Comparison of ENCODE assay signal across 9 cellular contexts in the genomic region with DNA sequence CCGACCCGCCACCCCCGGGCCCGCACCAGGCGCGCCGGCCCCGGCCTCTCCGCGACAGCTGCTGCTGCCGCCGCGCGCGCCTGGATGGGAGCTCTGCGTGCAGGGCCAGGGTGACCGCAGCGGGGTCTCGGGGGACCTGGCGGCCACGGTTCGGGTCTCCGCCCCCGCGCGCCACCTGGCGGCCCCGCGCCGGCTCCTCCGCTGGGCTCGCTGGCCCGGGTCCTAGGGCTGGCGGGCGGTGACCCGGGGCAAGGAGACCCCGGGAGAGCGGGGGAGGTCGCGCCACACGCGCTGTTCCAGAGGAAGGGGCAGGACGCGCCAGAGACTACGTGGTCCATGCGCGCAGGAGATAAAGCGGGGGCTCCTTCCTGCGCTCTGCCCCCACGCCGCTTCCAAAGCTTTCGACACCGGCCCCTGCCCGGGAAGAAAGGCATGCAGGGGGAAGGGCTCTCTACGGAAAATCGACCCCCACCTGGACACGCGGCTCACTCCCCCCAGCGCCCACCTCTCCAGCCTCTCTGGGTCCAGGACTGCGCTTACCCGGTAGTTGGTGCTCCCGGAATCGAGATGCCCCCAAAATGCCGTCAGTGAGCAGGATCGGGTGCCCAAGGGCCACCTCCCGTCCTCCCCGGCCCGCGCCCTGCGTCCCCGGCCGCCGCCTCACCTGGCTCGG. TPM values are rescaled to one million over a fixed set of nuclear protein-coding genes. Genes with fewer than 3 reads are reported as not detected.
DNase-seq lines count a peak whose midpoint lies in the region; ATAC-seq and TF ChIP-seq lines count a peak whose summit lies in the region.
"Had no signal": no experiment of that assay in that cellular context is flagged by ENCODE, and none has a peak within 500 bp of the region (broad histone marks: within the 10 kb centered on the region; RNA-seq: fewer than 3 reads in every experiment).

No MANE protein-coding gene starts in this region.

- H3K9me3 ChIP-seq in right cardiac atrium (ENCODE audit: control insufficient read depth, low read length) = no peaks in the 10 kb centered on the region
- H3K9me3 ChIP-seq in skeletal muscle satellite cell (replicated peaks; ENCODE audit: low read length) = no peaks in the 10 kb centered on the region

- peak overlapping the region; percentile 69 for H3K9ac ChIP-seq in skeletal muscle satellite cell (ENCODE audit: low read depth, low read length)

- H3K27me3 ChIP-seq in right cardiac atrium (ENCODE audit: control insufficient read depth, insufficient read depth) = no peaks in the 10 kb centered on the region
- H3K27me3 ChIP-seq in skeletal muscle satellite cell (ENCODE audit: control insufficient read depth, insufficient read depth, low read length) = peaks cover 21% of the 10 kb centered on the region

- peak overlapping the region; percentile 71 for H3K4me3 ChIP-seq in right cardiac atrium (ENCODE audit: low read length)
- peak overlapping the region; percentile 90 for H3K4me3 ChIP-seq in skeletal muscle satellite cell (ENCODE audit: low read length)

- CTCF ChIA-PET in RWPE1 (lab: Yijun Ruan, JAX) = interaction anchor here (0.6 to 1.5 kb wide), 20 partner anchors 11 to 297 kb away, joined by 3 to 8 read pairs (median 3); no protein-coding TSS in a partner anchor

- no peaks in the 10 kb centered on the region for H3K36me3 ChIP-seq in skeletal muscle satellite cell (ENCODE audit: insufficient read depth, low read length)

- H3K27ac ChIP-seq in RWPE1 = peak overlapping the region; percentile 76
- H3K27ac ChIP-seq in right cardiac atrium (ENCODE audit: low read length) = no peak overlapping the region

- intact Hi-C loops in right cardiac atrium (cut with DNase I) = no loop called here

- ATAC-seq in right cardiac atrium (no peak), HG02588 (IDR thresholded peaks at IDR 0.05; ENCODE audit: unreplicated experiment) (no peak), GM21447 (IDR thresholded peaks at IDR 0.05; ENCODE audit: unreplicated experiment) (no peak)

- WGBS in right cardiac atrium = 1% methylated on average over 74 of the region's 74 CpGs

- peak overlapping the region; percentile 91 for H3K4me2 ChIP-seq in skeletal muscle satellite cell (ENCODE audit: low read length)

- H3K4me1 ChIP-seq in right cardiac atrium (ENCODE audit: control insufficient read depth, insufficient read depth, low read length) (peaks cover 7% of the 10 kb centered on the region), skeletal muscle satellite cell (ENCODE audit: control insufficient read depth, insufficient read depth, low read length) (peaks cover 25% of the 10 kb centered on the region)

- TF ChIP-seq CTCF in RWPE1 (conservative IDR thresholded peaks at IDR 0.05; ENCODE audit: low read depth) = peak; percentile 80

- peak; percentile 29 to 85 (median 76) for DNase-seq in NCI-H1417 (lab: John Stamatoyannopoulos, UW)
- DNase-seq in NCI-H1417 treated with DMSO at 0.1 percent for 48 hours (lab: John Stamatoyannopoulos, UW) = no peak
- peak; percentile 34 for DNase-seq in RWPE1 (ENCODE audit: low spot score)
- DNase-seq in right cardiac atrium = peak in 1 of 3 donors; percentile 62
- DNase-seq in dermis blood vessel endothelial cell = no peak
- DNase-seq: CD4-positive, CD25-positive, alpha-beta regulatory T cell had no signal

- POLR2A ChIA-PET in RWPE1 (lab: Yijun Ruan, JAX; ENCODE audit: low non-redundant PET) = no interaction called here

RNA-seq across cellular contexts. Expression of a gene that starts 0.5 kb away (rescaled TPM):
- total RNA-seq in right cardiac atrium (under 1 TPM; 0.03 to 0.26 (median 0.13) TPM), dermis blood vessel endothelial cell (0.37 and 0.68 TPM in 2 replicates)
- 0.23 TPM for polyA plus RNA-seq in right cardiac atrium
- 0.76 and 6.1 TPM in 2 replicates for total RNA-seq in skeletal muscle satellite cell (2012; rRNA removed)
- total RNA-seq: CD4-positive, CD25-positive, alpha-beta regulatory T cell had no signal
- polyA plus RNA-seq: CD4-positive, CD25-positive, alpha-beta regulatory T cell had no signal

Comparison
In these comparisons a context has a peak if more than half of its experiments do, and no peak if none do; other contexts are left out.
1. DNase-seq: peak in NCI-H1417 (3 of 3) and RWPE1 (single experiment); none in NCI-H1417 treated with DMSO at 0.1 percent for 48 hours (single experiment) and dermis blood vessel endothelial cell (single experiment).